1 cellular context compared by ENCODE assay signal in the genomic region with DNA sequence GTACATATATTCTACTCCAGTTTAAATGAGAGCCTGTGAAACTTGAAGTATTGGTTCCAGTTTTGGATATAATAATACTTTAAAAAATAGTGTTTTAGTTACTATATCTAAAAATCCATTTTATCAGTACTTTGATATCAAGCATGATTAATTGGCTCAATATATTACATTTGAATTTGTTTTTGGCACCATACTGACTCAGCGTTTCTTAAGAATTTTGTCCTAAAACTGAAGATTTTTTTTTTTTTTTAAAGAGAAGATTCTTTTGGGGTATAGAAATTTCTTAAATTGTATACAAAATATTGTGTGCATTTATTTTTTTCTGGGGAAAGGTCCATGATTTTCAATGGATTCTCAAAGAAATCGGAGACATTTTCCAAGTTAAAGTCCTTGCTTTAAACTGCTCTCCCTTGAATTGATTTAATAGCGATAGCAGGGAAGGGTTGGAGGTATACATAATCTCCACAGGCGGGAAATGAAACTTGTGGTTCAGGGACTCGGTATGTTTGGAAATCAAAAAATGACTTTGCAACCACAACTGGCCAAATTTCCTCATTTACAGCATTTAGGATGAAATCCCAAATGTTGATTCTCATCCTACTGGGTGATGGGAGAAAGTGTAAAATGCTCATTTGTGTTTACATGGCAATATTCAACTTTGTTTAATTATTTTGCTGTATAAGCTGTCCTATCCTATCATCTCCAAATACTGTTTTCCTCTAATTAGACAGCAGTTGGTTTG.
TF ChIP-seq lines count a peak whose summit lies in the region.

No MANE protein-coding gene starts in this region.

TF ChIP-seq in IMR-90, 13 proteins besides CTCF, POLR2A, EP300 and RAD21:
- TF ChIP-seq NFE2L2 (IDR thresholded peaks at IDR 0.05; ENCODE audit: low read depth, low read length) (no peak), MAFK (IDR thresholded peaks at IDR 0.05; ENCODE audit: low read depth, low read length) (peak; percentile 70)
